ENCODE assay signal across 1 cellular context in the genomic region with DNA sequence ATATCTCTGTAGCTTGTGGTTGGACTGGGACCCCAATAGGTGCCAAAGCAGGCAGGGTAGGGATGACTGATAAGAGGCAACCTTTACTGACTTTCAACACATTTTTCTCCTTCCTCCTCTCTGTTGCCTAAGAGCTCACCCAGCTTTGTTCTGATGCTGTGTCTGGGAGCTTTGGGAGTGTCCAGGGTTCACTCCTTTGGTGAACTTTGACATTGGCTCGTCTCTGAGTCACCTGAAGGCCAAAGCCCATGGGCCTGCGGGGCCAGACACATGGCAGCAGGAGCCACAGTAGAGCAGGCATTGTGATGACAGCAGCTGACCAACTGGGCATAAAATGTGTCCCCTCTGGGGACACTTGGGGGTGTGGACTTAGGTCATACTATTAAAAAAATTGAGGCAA.
TF ChIP-seq lines count a peak whose summit lies in the region.

No MANE protein-coding gene starts in this region.

TF ChIP-seq in H1, 55 proteins besides CTCF, POLR2A, EP300 and RAD21:
- TF ChIP-seq KDM1A (IDR thresholded peaks at IDR 0.05; ENCODE audit: borderline replicate concordance, low read length): no peak
- TF ChIP-seq SP2 (IDR thresholded peaks at IDR 0.05; ENCODE audit: low read length): no peak
- no peak for TF ChIP-seq SP1 (IDR thresholded peaks at IDR 0.05; ENCODE audit: low read depth, low read length)
- no peak for TF ChIP-seq BRCA1 (IDR thresholded peaks at IDR 0.05; ENCODE audit: low read depth, low read length)
- no peak for TF ChIP-seq RNF2 (IDR thresholded peaks at IDR 0.05; ENCODE audit: borderline replicate concordance, low read depth, low read length, missing control alignments, poor library complexity, severe bottlenecking)
- TF ChIP-seq CBX8 (IDR thresholded peaks at IDR 0.05; ENCODE audit: borderline replicate concordance, low read depth, low read length): no peak
- TF ChIP-seq SIN3A (conservative IDR thresholded peaks at IDR 0.05 in 1 of 2, IDR thresholded peaks at IDR 0.05 in 1 of 2; ENCODE audit: low read depth in 1 of 2, low read length in 2 of 2): no peak
- no peak for TF ChIP-seq KDM5A (IDR thresholded peaks at IDR 0.05; ENCODE audit: low read length)
- TF ChIP-seq SRF (IDR thresholded peaks at IDR 0.05; ENCODE audit: low read depth, low read length): no peak
- TF ChIP-seq JUND (IDR thresholded peaks at IDR 0.05; ENCODE audit: low read length): no peak
- TF ChIP-seq TAF1 (IDR thresholded peaks at IDR 0.05; ENCODE audit: low read depth, low read length): no peak
- TF ChIP-seq GABPA (IDR thresholded peaks at IDR 0.05; ENCODE audit: borderline replicate concordance, insufficient read depth, low read length): no peak
- TF ChIP-seq NANOG (IDR thresholded peaks at IDR 0.05; ENCODE audit: insufficient read depth, low read depth, low read length, poor library complexity, severe bottlenecking): no peak
- TF ChIP-seq SP4 (IDR thresholded peaks at IDR 0.05; ENCODE audit: low read length): no peak
- no peak for TF ChIP-seq CREB1 (IDR thresholded peaks at IDR 0.05)
- no peak for TF ChIP-seq TEAD4 (IDR thresholded peaks at IDR 0.05; ENCODE audit: low read depth, low read length)
- no peak for TF ChIP-seq MAX (IDR thresholded peaks at IDR 0.05)
